ENCODE assay signal across 1 cellular context in genomic region chr17:81707725-81708646, GRCh38.
TF ChIP-seq lines count a peak whose summit lies in the region.

No MANE protein-coding gene starts in this region.

TF ChIP-seq in IMR-90, 13 proteins besides CTCF, POLR2A, EP300 and RAD21 (continued from another document):
- TF ChIP-seq ELK1 (IDR thresholded peaks at IDR 0.05; ENCODE audit: borderline replicate concordance, low read depth, low read length): no peak
- TF ChIP-seq BHLHE40 (IDR thresholded peaks at IDR 0.05; ENCODE audit: low read depth, low read length): no peak
- no peak for TF ChIP-seq MAFK (IDR thresholded peaks at IDR 0.05; ENCODE audit: low read depth, low read length)
- TF ChIP-seq MXI1 (IDR thresholded peaks at IDR 0.05; ENCODE audit: borderline replicate concordance, low read depth, low read length): no peak
- no peak for TF ChIP-seq CHD1 (IDR thresholded peaks at IDR 0.05; ENCODE audit: low read depth, low read length)
- TF ChIP-seq MAZ (IDR thresholded peaks at IDR 0.05; ENCODE audit: borderline replicate concordance, low read depth, low read length): no peak
- TF ChIP-seq USF2 (IDR thresholded peaks at IDR 0.05; ENCODE audit: low read depth, low read length): no peak
- TF ChIP-seq RCOR1 (IDR thresholded peaks at IDR 0.05; ENCODE audit: insufficient replicate concordance, low read length): no peak
